8 cellular contexts compared by ENCODE assay signal in genomic region chr15:78065284-78065872, GRCh38. TPM values are rescaled to one million over a fixed set of nuclear protein-coding genes. Genes with fewer than 3 reads are reported as not detected.
A peak's percentile ranks its signal among the peaks of the same experiment; 100 is the strongest.
DNase-seq lines count a peak whose midpoint lies in the region; ATAC-seq, FAIRE-seq and TF ChIP-seq lines count a peak whose summit lies in the region.

No MANE protein-coding gene starts in this region.

- H3K4me3 ChIP-seq in AG10803 (ENCODE audit: low read length): peak overlapping the region; percentile 33
- peak overlapping the region; percentile 49 for H3K4me3 ChIP-seq in Karpas-422 (ENCODE audit: low read length)
- peak overlapping the region; percentile 69 for H3K4me3 ChIP-seq in GM12878
- H3K4me3 ChIP-seq in thoracic aorta: peak overlapping the region; percentile 33

- TF ChIP-seq CTCF in AG10803 (conservative IDR thresholded peaks at IDR 0.05; ENCODE audit: low read length) (no peak), GM12878 (IDR thresholded peaks at IDR 0.05 in 2 of 3, conservative IDR thresholded peaks at IDR 0.05 in 1 of 3; ENCODE audit: control insufficient read depth in 2 of 3, extremely low read depth in 1 of 3, insufficient read depth in 1 of 3, low read depth in 3 of 3, low read length in 3 of 3) (no peak), thoracic aorta (IDR thresholded peaks at IDR 0.05) (no peak)

- RAD21 ChIA-PET in GM12878 (lab: Charles Lee; ENCODE audit: unreplicated experiment): interaction anchor here (1.2 to 9.2 kb wide), 11 partner anchors 12 to 46 kb away, joined by 3 to 170 read pairs (median 6); no protein-coding TSS in a partner anchor

- ATAC-seq in GM12878 (peak; percentile 14), left colon (peak; percentile 15), thoracic aorta (ENCODE audit: insufficient number of reproducible peaks, low FRiP score, low read depth) (peak; percentile 45)

- no peaks in the 10 kb centered on the region for H3K9me2 ChIP-seq in Karpas-422 (replicated peaks; ENCODE audit: insufficient read depth, low read length)

- intact Hi-C loops in GM12878 (cut with micrococcal nuclease; ENCODE audit: unreplicated experiment) (loop anchor here (5.0 kb wide), 4 partner anchors 42 to 102 kb away; no protein-coding TSS in a partner anchor), left colon (cut with DNase I, micrococcal nuclease) (no loop called here)

- in situ Hi-C loops in GM12878 (cut with MboI): no loop called here

- no peak for TF ChIP-seq RAD21 in GM12878 (IDR thresholded peaks at IDR 0.05; ENCODE audit: insufficient read depth, low read depth, low read length)

- H3K79me2 ChIP-seq in Karpas-422 (ENCODE audit: low read length) (peaks cover 92% of the 10 kb centered on the region), GM12878 (ENCODE audit: control insufficient read depth, insufficient read depth, low read length) (peaks cover 100% of the 10 kb centered on the region)

- TF ChIP-seq EP300 in GM12878 (IDR thresholded peaks at IDR 0.05; ENCODE audit: borderline replicate concordance in 1 of 2, control insufficient read depth in 1 of 2, low read depth in 2 of 2, low read length in 2 of 2): no peak

- no peak overlapping the region for H2AFZ ChIP-seq in Karpas-422 (ENCODE audit: low read length)
- H2AFZ ChIP-seq in GM12878 (ENCODE audit: control insufficient read depth, low read depth, low read length): peak overlapping the region; percentile 10; the same call in 1 of the 2 replicates

- CTCF ChIA-PET in GM12878 (lab: Yijun Ruan, JAX): interaction anchor here (0.6 to 13.0 kb wide), 8 partner anchors 8 to 106 kb away, joined by 3 to 158 read pairs (median 4); no protein-coding TSS in a partner anchor
- CTCF ChIA-PET in HEK293T (lab: Yijun Ruan, JAX): no interaction called here

- H4K20me1 ChIP-seq in Karpas-422 (ENCODE audit: insufficient read depth, low read depth, low read length) (peaks cover 3% of the 10 kb centered on the region; the same call in 1 of the 2 replicates), GM12878 (ENCODE audit: control insufficient read depth, insufficient read depth) (no peaks in the 10 kb centered on the region)

- peak overlapping the region; percentile 66 for H3K9ac ChIP-seq in Karpas-422 (ENCODE audit: low read length)
- H3K9ac ChIP-seq in GM12878 (ENCODE audit: control insufficient read depth, insufficient read depth, low read length): peak overlapping the region; percentile 45

- peak; percentile 100 for DNase-seq in AG10803 (ENCODE audit: low read depth)
- no peak for DNase-seq in Karpas-422
- DNase-seq in GM12878 (ENCODE audit: low read depth, low spot score): no peak
- DNase-seq in left colon: peak; percentile 48 to 63
- no peak for DNase-seq in thoracic aorta (ENCODE audit: low spot score)
- DNase-seq in HEK293T (ENCODE audit: extremely low spot score): no peak
- no peak for DNase-seq in SK-N-DZ (ENCODE audit: low spot score)
- DNase-seq in activated CD4-positive, alpha-beta T cell treated with anti-CD3 and anti-CD28 coated beads, Interleukin-2, amount 50 U/mL, for 1 hour: no peak

- H3K4me1 ChIP-seq in Karpas-422 (ENCODE audit: low read length) (peaks cover 97% of the 10 kb centered on the region), GM12878 (ENCODE audit: control insufficient read depth, insufficient read depth, low read length) (peaks cover 70% of the 10 kb centered on the region), thoracic aorta (ENCODE audit: control insufficient read depth in 1 of 2, low read depth in 2 of 2) (peaks cover 69 to 85% of the 10 kb centered on the region in 2 donors)

- BruUV-seq in GM12878 (replicated peaks; lab: Mats Ljungman, UMichigan): no TSS peak

- H3K36me3 ChIP-seq in Karpas-422 (ENCODE audit: insufficient read depth, low read length) (no peaks in the 10 kb centered on the region), GM12878 (ENCODE audit: control insufficient read depth in 2 of 2, insufficient read depth in 2 of 2, low read length in 1 of 2) (no peaks in the 10 kb centered on the region), thoracic aorta (no peaks in the 10 kb centered on the region)

- H3K9me3 ChIP-seq in Karpas-422 (ENCODE audit: low read length) (no peaks in the 10 kb centered on the region), GM12878 (replicated peaks; ENCODE audit: control insufficient read depth, insufficient read depth, low read length) (no peaks in the 10 kb centered on the region), thoracic aorta (no peaks in the 10 kb centered on the region)

- SMC1A ChIA-PET in GM12878 (lab: Charles Lee; ENCODE audit: uncharacterized antibody, unreplicated experiment): interaction anchor here (0.7 to 12.0 kb wide), 10 partner anchors 9 to 60 kb away, joined by 3 to 305 read pairs (median 6); no protein-coding TSS in a partner anchor

- H3K4me2 ChIP-seq in Karpas-422 (ENCODE audit: low read depth, low read length, poor library complexity, severe bottlenecking): peak overlapping the region; percentile 77
- peak overlapping the region; percentile 93 for H3K4me2 ChIP-seq in GM12878 (ENCODE audit: control insufficient read depth, insufficient read depth)

- no peak for TF ChIP-seq POLR2A in GM12878 (IDR thresholded peaks at IDR 0.05; ENCODE audit: low read depth, low read length)

- H3K27me3 ChIP-seq in Karpas-422 (ENCODE audit: low read length) (no peaks in the 10 kb centered on the region), GM12878 (replicated peaks in 1 of 2; ENCODE audit: control insufficient read depth in 2 of 2, insufficient read depth in 2 of 2, low read length in 1 of 2) (no peaks in the 10 kb centered on the region), thoracic aorta (replicated peaks; ENCODE audit: insufficient read depth) (no peaks in the 10 kb centered on the region)

- no peak for FAIRE-seq in GM12878 (lab: Jason Lieb, UNC)

- H3K27ac ChIP-seq in Karpas-422 (ENCODE audit: low read length) (peak overlapping the region; percentile 94), GM12878 (ENCODE audit: control insufficient read depth, insufficient read depth) (peak overlapping the region; percentile 89), thoracic aorta (peak overlapping the region; percentile 72 to 81)

- 19% methylated on average over 5 of the region's 5 CpGs for WGBS in GM12878 (ENCODE audit: insufficient coverage, insufficient replicate concordance, low lambda C conversion rate, missing lambda C conversion rate)

- POLR2A ChIA-PET in GM12878 (lab: Charles Lee): interaction anchor here (0.8 to 6.8 kb wide), 6 partner anchors 9 to 85 kb away, joined by 3 to 79 read pairs (median 3); no protein-coding TSS in a partner anchor
- POLR2A ChIA-PET in HEK293T (lab: Yijun Ruan, JAX): no interaction called here

TF ChIP-seq in HEK293T, 16 proteins besides CTCF, POLR2A, EP300 and RAD21:
- TF ChIP-seq SP1 (IDR thresholded peaks at IDR 0.05) (no peak), NFRKB (IDR thresholded peaks at IDR 0.05) (no peak), L3MBTL2 (conservative IDR thresholded peaks at IDR 0.05) (no peak)
TF ChIP-seq in HEK293T: peak in this region for 0.

RNA-seq across cellular contexts. Expression of gene TBC1D2B, which starts 12.1 kb away (rescaled TPM):
- total RNA-seq in Karpas-422 (2014; rRNA removed; shearing (Covaris generic); ENCODE audit: low replicate concordance): 20.1 and 38.9 TPM in 2 replicates
- 172 and 173 TPM in 2 replicates for total RNA-seq in GM12878 (2013; cell fraction: nucleolus; rRNA removed)
- total RNA-seq in GM12878 (2014; rRNA removed): 18.4 and 21.9 TPM in 2 replicates
- total RNA-seq in GM12878 (2014; rRNA removed; fragmentation: Illumina TruSeq; extraction: Trizol): 17.0 and 20.4 TPM in 2 replicates
- total RNA-seq in GM12878 (2021): 27.0 and 28.7 TPM in 2 replicates
- polyA plus RNA-seq in GM12878 (2011; ENCODE audit: low read depth): 12.9 TPM
- polyA plus RNA-seq in GM12878 (2011; rRNA removed): 53.4 and 75.9 TPM in 2 replicates
- polyA plus RNA-seq in GM12878 (2011; cell fraction: cytosol; rRNA removed): 38.8 and 40.0 TPM in 2 replicates
- 110 and 121 TPM in 2 replicates for polyA plus RNA-seq in GM12878 (2011; cell fraction: nucleus; rRNA removed)
- polyA plus RNA-seq in GM12878 (2012): 17.9 and 21.2 TPM in 2 replicates
- polyA plus RNA-seq in GM12878 (2014; fragmentation: Illumina TruSeq; extraction: Trizol): 22.7 and 26.1 TPM in 2 replicates
- polyA plus RNA-seq in GM12878 (2014; fragmentation: Nextera tagmentation; extraction: Ambion mirVana): 1 to 10 TPM; 1.3 to 1.4 TPM
- polyA plus RNA-seq in GM12878 (2014; rRNA removed): 22.4 and 25.6 TPM in 2 replicates
- 1 to 10 TPM; 2.7 to 8.2 TPM for polyA plus RNA-seq in GM12878 (2016; fragmentation: Nextera tagmentation; extraction: Ambion mirVana)
- polyA minus RNA-seq in GM12878 (2011; rRNA and poly(A)+ RNA removed): 50.3 and 51.8 TPM in 2 replicates
- polyA minus RNA-seq in GM12878 (2011; cell fraction: cytosol; rRNA and poly(A)+ RNA removed): 14.4 and 14.8 TPM in 2 replicates
- polyA minus RNA-seq in GM12878 (2011; cell fraction: nucleus; rRNA and poly(A)+ RNA removed): 35.9 and 50.8 TPM in 2 replicates
- 10 to 100 TPM; 41.3 to 63.5 TPM for total RNA-seq in left colon
- total RNA-seq in thoracic aorta: 10 to 100 TPM; 54.0 to 58.5 TPM
- 13.1 and 13.7 TPM in 2 replicates for polyA plus RNA-seq in SK-N-DZ (2014; cell fraction: cytosol; rRNA removed)
- 15.9 and 26.6 TPM in 2 replicates for polyA plus RNA-seq in SK-N-DZ (2014; cell fraction: nucleus; rRNA removed)

RNA-seq across cellular contexts. Expression of gene SH2D7, which starts 27.0 kb away (rescaled TPM):
- total RNA-seq in Karpas-422 (2014; rRNA removed; shearing (Covaris generic); ENCODE audit: low replicate concordance): not detected in 2 replicates
- total RNA-seq in GM12878 (2013; cell fraction: nucleolus; rRNA removed): not detected in 2 replicates
- total RNA-seq in GM12878 (2014; rRNA removed) (0.06 TPM in 1 of 2 replicates, not detected in the other), GM12878 (2014; rRNA removed; fragmentation: Illumina TruSeq; extraction: Trizol) (not detected in 2 replicates), GM12878 (2021) (0.08 TPM in 1 of 2 replicates, not detected in the other), left colon (1 to 10 TPM in 1 of 2 donors, under 1 TPM in 1; 0.89 to 2.4 TPM), thoracic aorta (not detected)
- not detected for polyA plus RNA-seq in GM12878 (2011; ENCODE audit: low read depth)
- polyA plus RNA-seq in GM12878 (2011; rRNA removed) (not detected in 2 replicates), GM12878 (2014; fragmentation: Illumina TruSeq; extraction: Trizol) (0.04 TPM in 1 of 2 replicates, not detected in the other), GM12878 (2014; fragmentation: Nextera tagmentation; extraction: Ambion mirVana) (not detected), GM12878 (2014; rRNA removed) (not detected in 2 replicates), GM12878 (2016; fragmentation: Nextera tagmentation; extraction: Ambion mirVana) (not detected)
- not detected in 2 replicates for polyA plus RNA-seq in GM12878 (2011; cell fraction: cytosol; rRNA removed)
- polyA plus RNA-seq in GM12878 (2011; cell fraction: nucleus; rRNA removed): not detected in 2 replicates
- polyA plus RNA-seq in GM12878 (2012): not detected in 2 replicates
- 0.10 and 0.15 TPM in 2 replicates for polyA minus RNA-seq in GM12878 (2011; rRNA and poly(A)+ RNA removed)
- polyA minus RNA-seq in GM12878 (2011; cell fraction: cytosol; rRNA and poly(A)+ RNA removed): not detected in 2 replicates
- polyA minus RNA-seq in GM12878 (2011; cell fraction: nucleus; rRNA and poly(A)+ RNA removed): 0.12 TPM in 1 of 2 replicates, not detected in the other
- polyA plus RNA-seq in SK-N-DZ (2014; cell fraction: cytosol; rRNA removed): not detected in 2 replicates
- polyA plus RNA-seq in SK-N-DZ (2014; cell fraction: nucleus; rRNA removed): not detected in 2 replicates

Comparison
In these comparisons a context has a peak if more than half of its experiments do, and no peak if none do; other contexts are left out.
1. DNase-seq: peak in AG10803 (single experiment) and left colon (2 of 2); none in Karpas-422 (single experiment), GM12878 (single experiment), thoracic aorta (single experiment), HEK293T (single experiment), SK-N-DZ (single experiment) and activated CD4-positive, alpha-beta T cell treated with anti-CD3 and anti-CD28 coated beads, Interleukin-2, amount 50 U/mL, for 1 hour (single experiment).
2. Peak in every context shown above with its lines, with median percentiles within 50 percentile points of each other: H3K4me3 ChIP-seq, H3K27ac ChIP-seq and ATAC-seq.